Comparison of ENCODE assay signal across 8 cellular contexts in genomic region chr6:158791456-158791855, GRCh38. TPM values are rescaled to one million over a fixed set of nuclear protein-coding genes. Genes with fewer than 3 reads are reported as not detected.
DNase-seq lines count a peak whose midpoint lies in the region; ATAC-seq and TF ChIP-seq lines count a peak whose summit lies in the region.
"Not testable (repeated sequence)": the region's sequence is repeated elsewhere in the genome, so short reads cannot be mapped to it uniquely, and the experiment has no call there.

No MANE protein-coding gene starts in this region.

- POLR2A ChIA-PET in CD4-positive, alpha-beta memory T cell (lab: Charles Lee; ENCODE audit: partially characterized antibody) = interaction anchor here (0.7 to 6.2 kb wide), 5 partner anchors 12 to 77 kb away, joined by 3 to 47 read pairs (median 4); no protein-coding TSS in a partner anchor

- not testable (repeated sequence) for TF ChIP-seq CTCF in nephron (IDR thresholded peaks at IDR 0.05; ENCODE audit: unreplicated experiment in 3 of 3); type B pancreatic cell (conservative IDR thresholded peaks at IDR 0.05)

- peaks cover 19% of the 10 kb centered on the region for H3K36me3 ChIP-seq in CD4-positive, alpha-beta memory T cell (ENCODE audit: insufficient read depth, low read length)

- CTCF ChIA-PET in CD4-positive, alpha-beta memory T cell (lab: Charles Lee; ENCODE audit: partially characterized antibody) = interaction anchor here (0.9 to 9.1 kb wide), 9 partner anchors 12 to 181 kb away, joined by 3 to 108 read pairs (median 10); no protein-coding TSS in a partner anchor
- CTCF ChIA-PET in activated CD8-positive, alpha-beta memory T cell treated with anti-CD3 and anti-CD28 coated beads, Interleukin-2, amount 10 ng/mL, durations not matched to agents 7 days and 5 days (lab: Charles Lee) = interaction anchor here (1.2 kb wide), 1 partner anchor 76 kb away, joined by 3 read pairs; no protein-coding TSS in a partner anchor

- not testable (repeated sequence) for DNase-seq in CD4-positive, alpha-beta memory T cell; T-helper 17 cell; activated CD8-positive, alpha-beta memory T cell treated with anti-CD3 and anti-CD28 coated beads, Interleukin-2, amount 10 ng/mL, durations not matched to agents 7 days and 5 days; activated naive CD8-positive, alpha-beta T cell treated with anti-CD3 and anti-CD28 coated beads, Interleukin-2, amount 50 U/mL, for 24 hours; immature natural killer cell; type B pancreatic cell (ENCODE audit: extremely low spot score, unreplicated experiment)

- intact Hi-C loops in CD4-positive, alpha-beta memory T cell (cut with micrococcal nuclease) = loop anchor here (5.0 to 10.0 kb wide), 3 partner anchors 74 to 343 kb away; no protein-coding TSS in a partner anchor

- H3K27ac Mint-ChIP-seq in CD4-positive, alpha-beta memory T cell = peak overlapping the region; percentile 73 to 95 (median 90)
- H3K27ac Mint-ChIP-seq in IgD-negative memory B cell (peak overlapping the region; percentile 79 to 96 (median 84)), T-helper 17 cell (peak overlapping the region; percentile 92), immature natural killer cell (peak overlapping the region; percentile 81 to 98 (median 96)), nephron (peak overlapping the region in 2 of 3 experiments; percentile 11 to 42), type B pancreatic cell (peak overlapping the region; percentile 72)
- peak overlapping the region; percentile 93 for H3K27ac Mint-ChIP-seq in activated CD8-positive, alpha-beta memory T cell treated with anti-CD3 and anti-CD28 coated beads, Interleukin-2, amount 10 ng/mL, durations not matched to agents 7 days and 5 days
- H3K27ac Mint-ChIP-seq in activated naive CD8-positive, alpha-beta T cell treated with anti-CD3 and anti-CD28 coated beads, Interleukin-2, amount 50 U/mL, for 24 hours = peak overlapping the region; percentile 55

- H3K27me3 ChIP-seq in CD4-positive, alpha-beta memory T cell (ENCODE audit: insufficient read depth, low read length) = not testable (repeated sequence)

- not testable (repeated sequence) for H3K27me3 Mint-ChIP-seq in CD4-positive, alpha-beta memory T cell; IgD-negative memory B cell; T-helper 17 cell; activated CD8-positive, alpha-beta memory T cell treated with anti-CD3 and anti-CD28 coated beads, Interleukin-2, amount 10 ng/mL, durations not matched to agents 7 days and 5 days; activated naive CD8-positive, alpha-beta T cell treated with anti-CD3 and anti-CD28 coated beads, Interleukin-2, amount 50 U/mL, for 24 hours; immature natural killer cell (ENCODE audit: low read depth in 3 of 3); nephron (ENCODE audit: low read depth); type B pancreatic cell

- H3K36me3 Mint-ChIP-seq in CD4-positive, alpha-beta memory T cell = peaks cover 27 to 48% of the 10 kb centered on the region in 2 donors
- H3K36me3 Mint-ChIP-seq in IgD-negative memory B cell; T-helper 17 cell (ENCODE audit: low read depth): not testable (repeated sequence)
- H3K36me3 Mint-ChIP-seq in activated CD8-positive, alpha-beta memory T cell treated with anti-CD3 and anti-CD28 coated beads, Interleukin-2, amount 10 ng/mL, durations not matched to agents 7 days and 5 days = peaks cover 32% of the 10 kb centered on the region
- H3K36me3 Mint-ChIP-seq in activated naive CD8-positive, alpha-beta T cell treated with anti-CD3 and anti-CD28 coated beads, Interleukin-2, amount 50 U/mL, for 24 hours (ENCODE audit: low read depth) = peaks cover 57% of the 10 kb centered on the region
- H3K36me3 Mint-ChIP-seq in immature natural killer cell (peaks cover 4 to 13% (median 6%) of the 10 kb centered on the region in 3 donors), nephron (ENCODE audit: low read depth) (peaks cover 30% of the 10 kb centered on the region), type B pancreatic cell (peaks cover 15% of the 10 kb centered on the region)

- H3K4me3 ChIP-seq in CD4-positive, alpha-beta memory T cell (ENCODE audit: low read length in 2 of 2) = not testable (repeated sequence)

- H3K4me3 Mint-ChIP-seq in CD4-positive, alpha-beta memory T cell = peak overlapping the region in 3 of 8 donors; percentile 12 to 71 (median 66)
- peak overlapping the region in 3 of 4 donors; percentile 63 to 89 (median 63) for H3K4me3 Mint-ChIP-seq in IgD-negative memory B cell
- peak overlapping the region; percentile 84 for H3K4me3 Mint-ChIP-seq in T-helper 17 cell
- not testable (repeated sequence) for H3K4me3 Mint-ChIP-seq in activated CD8-positive, alpha-beta memory T cell treated with anti-CD3 and anti-CD28 coated beads, Interleukin-2, amount 10 ng/mL, durations not matched to agents 7 days and 5 days; activated naive CD8-positive, alpha-beta T cell treated with anti-CD3 and anti-CD28 coated beads, Interleukin-2, amount 50 U/mL, for 24 hours; immature natural killer cell; nephron; type B pancreatic cell

- H3K4me1 ChIP-seq in CD4-positive, alpha-beta memory T cell (ENCODE audit: insufficient read depth, low read length) = peaks cover 77% of the 10 kb centered on the region

- H3K9me3 ChIP-seq in CD4-positive, alpha-beta memory T cell (ENCODE audit: control insufficient read depth in 1 of 2, low read length in 2 of 2); T-helper 17 cell (ENCODE audit: control insufficient read depth, low read length, poor library complexity, severe bottlenecking): not testable (repeated sequence)

- ATAC-seq in T-helper 17 cell; activated CD8-positive, alpha-beta memory T cell treated with anti-CD3 and anti-CD28 coated beads, Interleukin-2, amount 10 ng/mL, durations not matched to agents 7 days and 5 days; activated naive CD8-positive, alpha-beta T cell treated with anti-CD3 and anti-CD28 coated beads, Interleukin-2, amount 50 U/mL, for 24 hours: not testable (repeated sequence)

- not testable (repeated sequence) for H3K9me3 Mint-ChIP-seq in CD4-positive, alpha-beta memory T cell; IgD-negative memory B cell; activated CD8-positive, alpha-beta memory T cell treated with anti-CD3 and anti-CD28 coated beads, Interleukin-2, amount 10 ng/mL, durations not matched to agents 7 days and 5 days (ENCODE audit: low read depth); activated naive CD8-positive, alpha-beta T cell treated with anti-CD3 and anti-CD28 coated beads, Interleukin-2, amount 50 U/mL, for 24 hours; immature natural killer cell; nephron; type B pancreatic cell

- H3K27ac ChIP-seq in CD4-positive, alpha-beta memory T cell (ENCODE audit: low read depth, low read length) = not testable (repeated sequence)

- H3K4me1 Mint-ChIP-seq in CD4-positive, alpha-beta memory T cell = peaks cover 56 to 83% (median 73%) of the 10 kb centered on the region in 4 donors
- H3K4me1 Mint-ChIP-seq in IgD-negative memory B cell (peaks cover 64 to 76% (median 72%) of the 10 kb centered on the region in 3 donors), T-helper 17 cell (peaks cover 51% of the 10 kb centered on the region), immature natural killer cell (peaks cover 67 to 74% of the 10 kb centered on the region in 2 donors), nephron (peaks cover 18% of the 10 kb centered on the region), type B pancreatic cell (ENCODE audit: unreplicated experiment) (peaks cover 16% of the 10 kb centered on the region)
- H3K4me1 Mint-ChIP-seq in activated CD8-positive, alpha-beta memory T cell treated with anti-CD3 and anti-CD28 coated beads, Interleukin-2, amount 10 ng/mL, durations not matched to agents 7 days and 5 days = peaks cover 74% of the 10 kb centered on the region
- H3K4me1 Mint-ChIP-seq in activated naive CD8-positive, alpha-beta T cell treated with anti-CD3 and anti-CD28 coated beads, Interleukin-2, amount 50 U/mL, for 24 hours = peaks cover 75% of the 10 kb centered on the region

RNA-seq across cellular contexts. Expression of gene EZR, which starts 27.7 kb away (rescaled TPM):
- total RNA-seq in CD4-positive, alpha-beta memory T cell = 100 to 1,000 TPM; 264 to 277 TPM
- polyA plus RNA-seq in CD4-positive, alpha-beta memory T cell = 100 to 1,000 TPM; 260 to 268 TPM
- polyA plus RNA-seq in IgD-negative memory B cell (588 TPM), immature natural killer cell (100 to 1,000 TPM; 129 to 153 (median 139) TPM)
- total RNA-seq in T-helper 17 cell (100 to 1,000 TPM; 341 to 361 TPM), type B pancreatic cell (ENCODE audit: low replicate concordance) (166 and 349 TPM in 2 replicates)
- 100 to 1,000 TPM; 187 to 214 TPM for total RNA-seq in activated CD8-positive, alpha-beta memory T cell treated with anti-CD3 and anti-CD28 coated beads, Interleukin-2, amount 10 ng/mL, durations not matched to agents 7 days and 5 days

Comparison
In these comparisons a context has a peak if more than half of its experiments do, and no peak if none do; other contexts are left out.
1. H3K27ac Mint-ChIP-seq: peak in every context shown above with its lines; median percentile 96 in immature natural killer cell; 93 in activated CD8-positive, alpha-beta memory T cell treated with anti-CD3 and anti-CD28 coated beads, Interleukin-2, amount 10 ng/mL, durations not matched to agents 7 days and 5 days; 92 in T-helper 17 cell; 90 in CD4-positive, alpha-beta memory T cell; 84 in IgD-negative memory B cell; 72 in type B pancreatic cell; 55 in activated naive CD8-positive, alpha-beta T cell treated with anti-CD3 and anti-CD28 coated beads, Interleukin-2, amount 50 U/mL, for 24 hours; 26 in nephron.